Comparison of ENCODE assay signal across 16 cellular contexts in genomic region chr14:100339757-100340453, GRCh38. TPM values are rescaled to one million over a fixed set of nuclear protein-coding genes. Genes with fewer than 3 reads are reported as not detected.
DNase-seq lines count a peak whose midpoint lies in the region; ATAC-seq, FAIRE-seq and TF ChIP-seq lines count a peak whose summit lies in the region.
"Had no signal": no experiment of that assay in that cellular context is flagged by ENCODE, and none has a peak within 500 bp of the region (broad histone marks: within the 10 kb centered on the region; RNA-seq: fewer than 3 reads in every experiment).

No MANE protein-coding gene starts in this region.

- no peak overlapping the region for H3K4me3 Mint-ChIP-seq in astrocyte (ENCODE audit: unreplicated experiment)
- no peak overlapping the region for H3K4me3 Mint-ChIP-seq in nephron progenitor cell

- no peak for ATAC-seq in left cardiac atrium
- ATAC-seq in upper lobe of left lung (ENCODE audit: low FRiP score in 2 of 2) = no peak
- ATAC-seq: PC-3 had no signal

- H3K4me1 ChIP-seq in right atrium auricular region (peaks cover 0 to 24% of the 10 kb centered on the region in 2 donors), astrocyte (ENCODE audit: insufficient read depth, low read length) (peaks cover 8% of the 10 kb centered on the region), upper lobe of left lung (peaks cover 20 to 31% (median 24%) of the 10 kb centered on the region in 4 donors)

- H3K27ac Mint-ChIP-seq in astrocyte (ENCODE audit: unreplicated experiment) (peak overlapping the region; percentile 80), nephron progenitor cell (peak overlapping the region; percentile 93)

- no peak overlapping the region for H3K9ac ChIP-seq in astrocyte (ENCODE audit: low read length)
- H3K9ac ChIP-seq: BLaER1 had no signal

- H3K27me3 Mint-ChIP-seq in astrocyte (ENCODE audit: low read depth, unreplicated experiment) (no peaks in the 10 kb centered on the region), nephron progenitor cell (ENCODE audit: low read depth, poor library complexity) (peaks cover 3% of the 10 kb centered on the region)

- H3K36me3 Mint-ChIP-seq in astrocyte (ENCODE audit: low read depth, unreplicated experiment) (peaks cover 34% of the 10 kb centered on the region), nephron progenitor cell (ENCODE audit: low read depth) (peaks cover 68% of the 10 kb centered on the region)

- H3K9me3 ChIP-seq in right atrium auricular region (no peaks in the 10 kb centered on the region), astrocyte (ENCODE audit: insufficient read depth, low read depth, low read length) (no peaks in the 10 kb centered on the region), upper lobe of left lung (no peaks in the 10 kb centered on the region)
- H3K9me3 ChIP-seq: BLaER1 had no signal

- peaks cover 15% of the 10 kb centered on the region for H3K4me1 Mint-ChIP-seq in astrocyte (ENCODE audit: low read depth, unreplicated experiment)
- peaks cover 25% of the 10 kb centered on the region for H3K4me1 Mint-ChIP-seq in nephron progenitor cell

- intact Hi-C loops in left cardiac atrium (cut with DNase I) = no loop called here

- H3K27me3 ChIP-seq in right atrium auricular region (no peaks in the 10 kb centered on the region), astrocyte (ENCODE audit: insufficient read depth, low read length) (no peaks in the 10 kb centered on the region), upper lobe of left lung (no peaks in the 10 kb centered on the region)
- H3K27me3 ChIP-seq: BLaER1 had no signal

- TF ChIP-seq POLR2A in upper lobe of left lung (IDR thresholded peaks at IDR 0.05) = no peak

- H3K36me3 ChIP-seq in right atrium auricular region (peaks cover 34% of the 10 kb centered on the region), astrocyte (ENCODE audit: insufficient read depth, low read length) (peaks cover 14% of the 10 kb centered on the region), upper lobe of left lung (peaks cover 7 to 84% (median 58%) of the 10 kb centered on the region in 4 donors)

- H3K9me3 Mint-ChIP-seq in astrocyte (ENCODE audit: unreplicated experiment) = no peaks in the 10 kb centered on the region
- H3K9me3 Mint-ChIP-seq in nephron progenitor cell = peaks cover 4% of the 10 kb centered on the region

- H3K27ac ChIP-seq in right atrium auricular region = peak overlapping the region in 1 of 2 donors; percentile 58
- no peak overlapping the region for H3K27ac ChIP-seq in astrocyte (ENCODE audit: low read depth, low read length)
- peak overlapping the region in 3 of 4 donors; percentile 77 to 82 (median 81) for H3K27ac ChIP-seq in upper lobe of left lung
- H3K27ac ChIP-seq: BLaER1 had no signal

- H3K79me2 ChIP-seq in astrocyte (ENCODE audit: insufficient read depth, low read length) = no peaks in the 10 kb centered on the region

- 78 to 84% methylated on average over 5 to 6 of the region's 6 CpGs for WGBS in upper lobe of left lung, 2 donors

- no peak overlapping the region for H3K4me2 ChIP-seq in astrocyte (ENCODE audit: low read length)
- H3K4me2 ChIP-seq: BLaER1, smooth muscle cell had no signal

- DNase-seq in right atrium auricular region (ENCODE audit: low spot score) (peak; percentile 42), left cardiac atrium (no peak), astrocyte (ENCODE audit: low read depth) (no peak), nephron progenitor cell (no peak), upper lobe of left lung (peak in 1 of 2 donors; percentile 19), NCI-H82 (lab: John Stamatoyannopoulos, UW) (no peak), NK-92 (lab: John Stamatoyannopoulos, UW; ENCODE audit: unreplicated experiment) (no peak), NCI-H187 treated with DMSO at 0.1 percent for 48 hours (lab: John Stamatoyannopoulos, UW) (no peak)
- DNase-seq: activated T-cell treated with anti-CD3 and anti-CD28 coated beads, Interleukin-2, amount 50 U/mL, for 1 hour; PC-3 had no signal

- TF ChIP-seq EP300 in upper lobe of left lung (IDR thresholded peaks at IDR 0.05) = no peak

- no peaks in the 10 kb centered on the region for H4K20me1 ChIP-seq in astrocyte (ENCODE audit: insufficient read depth, low read length)
- H4K20me1 ChIP-seq: BLaER1 had no signal

- TF ChIP-seq CTCF in right atrium auricular region (IDR thresholded peaks at IDR 0.05) (no peak), astrocyte (IDR thresholded peaks at IDR 0.05; ENCODE audit: insufficient read depth, low read depth, low read length) (no peak), nephron progenitor cell (IDR thresholded peaks at IDR 0.05) (no peak), upper lobe of left lung (IDR thresholded peaks at IDR 0.05) (no peak)

- H3K4me3 ChIP-seq in right atrium auricular region (no peak overlapping the region), astrocyte (ENCODE audit: insufficient read depth, low read depth, low read length) (no peak overlapping the region), upper lobe of left lung (no peak overlapping the region)
- H3K4me3 ChIP-seq: BLaER1, smooth muscle cell had no signal

- no peak for FAIRE-seq in astrocyte (lab: Jason Lieb, UNC)
- FAIRE-seq: colon had no signal

- no peak overlapping the region for H2AFZ ChIP-seq in astrocyte (ENCODE audit: low read depth, low read length)

RNA-seq across cellular contexts. Expression of gene SLC25A47, which starts 16.8 kb away (rescaled TPM):
- total RNA-seq in right atrium auricular region (not detected), left cardiac atrium (not detected), astrocyte (not detected in 2 replicates), upper lobe of left lung (not detected)
- total RNA-seq: G401; myocyte; smooth muscle cell; T-helper 2 cell treated with Interferon-gamma antibody and Interleukin-4, amounts not matched to agents 100 ng/mL and 5 ng/mL, for 36 hours had no signal

RNA-seq across cellular contexts. Expression of gene SLC25A29, which starts 33.7 kb away (rescaled TPM):
- total RNA-seq in right atrium auricular region = 10 to 100 TPM; 24.7 to 34.0 TPM
- 10 to 100 TPM; 19.7 to 22.1 TPM for total RNA-seq in left cardiac atrium
- total RNA-seq in astrocyte = 24.3 and 30.2 TPM in 2 replicates
- total RNA-seq in upper lobe of left lung = 100 to 1,000 TPM in 2 of 6 donors, 10 to 100 TPM in 4; 81.5 to 275 (median 96.6) TPM

RNA-seq across cellular contexts. Expression of gene WDR25, which starts 36.4 kb away (rescaled TPM):
- 1 to 10 TPM; 4.4 to 4.7 TPM for total RNA-seq in right atrium auricular region
- total RNA-seq in left cardiac atrium = 1 to 10 TPM; 5.2 to 5.9 TPM
- 12.3 and 13.1 TPM in 2 replicates for total RNA-seq in astrocyte
- total RNA-seq in upper lobe of left lung = 10 to 100 TPM in 4 of 6 donors, 1 to 10 TPM in 2; 5.5 to 43.0 (median 10.6) TPM
